Comparison of ENCODE assay signal across 3 cellular contexts in the genomic region with DNA sequence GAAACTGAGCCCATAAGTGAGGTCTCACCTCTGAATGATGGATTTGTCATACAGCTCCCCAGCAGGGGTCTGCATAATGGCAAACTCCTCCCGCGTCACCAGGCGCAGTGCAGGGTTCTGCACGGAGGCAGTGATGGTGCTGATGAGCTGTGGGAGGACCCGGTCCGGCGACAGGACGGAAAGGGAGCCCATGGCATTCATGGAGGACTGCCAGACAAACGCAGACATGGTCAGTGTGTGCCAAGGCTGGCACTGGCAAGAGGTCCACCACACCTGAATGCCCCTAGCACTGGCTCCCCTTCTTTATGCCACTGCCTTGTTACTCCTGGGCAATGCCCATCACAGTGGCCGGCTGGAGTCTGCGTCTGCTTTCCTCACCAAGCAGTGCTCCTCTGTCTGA.
TF ChIP-seq lines count a peak whose summit lies in the region.

No MANE protein-coding gene starts in this region.

TF ChIP-seq in GM12891, 5 proteins besides CTCF, POLR2A, EP300 and RAD21:
- TF ChIP-seq POU2F2 (IDR thresholded peaks at IDR 0.05; ENCODE audit: low read depth, low read length) (no peak), POLR2AphosphoS5 (IDR thresholded peaks at IDR 0.05; ENCODE audit: low read depth, low read length) (peak; percentile 36; the same call in 1 of the 2 replicates), PAX5 (IDR thresholded peaks at IDR 0.05; ENCODE audit: insufficient read depth, low read length, severe bottlenecking) (no peak)

TF ChIP-seq in IMR-90, 13 proteins besides CTCF, POLR2A, EP300 and RAD21:
- TF ChIP-seq MXI1 (IDR thresholded peaks at IDR 0.05; ENCODE audit: borderline replicate concordance, low read depth, low read length) (no peak), NFE2L2 (IDR thresholded peaks at IDR 0.05; ENCODE audit: low read depth, low read length) (no peak), RCOR1 (IDR thresholded peaks at IDR 0.05; ENCODE audit: insufficient replicate concordance, low read length) (no peak), CEBPB (IDR thresholded peaks at IDR 0.05; ENCODE audit: low read depth, low read length) (no peak)
- TF ChIP-seq, protein P1, sequence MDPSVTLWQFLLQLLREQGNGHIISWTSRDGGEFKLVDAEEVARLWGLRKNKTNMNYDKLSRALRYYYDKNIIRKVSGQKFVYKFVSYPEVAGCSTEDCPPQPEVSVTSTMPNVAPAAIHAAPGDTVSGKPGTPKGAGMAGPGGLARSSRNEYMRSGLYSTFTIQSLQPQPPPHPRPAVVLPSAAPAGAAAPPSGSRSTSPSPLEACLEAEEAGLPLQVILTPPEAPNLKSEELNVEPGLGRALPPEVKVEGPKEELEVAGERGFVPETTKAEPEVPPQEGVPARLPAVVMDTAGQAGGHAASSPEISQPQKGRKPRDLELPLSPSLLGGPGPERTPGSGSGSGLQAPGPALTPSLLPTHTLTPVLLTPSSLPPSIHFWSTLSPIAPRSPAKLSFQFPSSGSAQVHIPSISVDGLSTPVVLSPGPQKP (IDR thresholded peaks at IDR 0.05; ENCODE audit: borderline replicate concordance, low read depth, low read length) = no peak

TF ChIP-seq in K562, 482 proteins besides CTCF, POLR2A, EP300 and RAD21:
- TF ChIP-seq HNRNPLL (IDR thresholded peaks at IDR 0.05; ENCODE audit: low read depth, low read length, poor library complexity, severe bottlenecking) (no peak), JUN (IDR thresholded peaks at IDR 0.05; ENCODE audit: borderline replicate concordance, low read depth, low read length) (no peak), JUN (CRISPR knock-in tag; IDR thresholded peaks at IDR 0.05; ENCODE audit: borderline replicate concordance) (no peak), POLR2AphosphoS5 (IDR thresholded peaks at IDR 0.05; ENCODE audit: control insufficient read depth, insufficient read depth, low read depth, low read length) (peak; percentile 1; the same call in 1 of the 2 replicates), DACH1 (IDR thresholded peaks at IDR 0.05; ENCODE audit: partially characterized antibody) (no peak), SUPT5H (IDR thresholded peaks at IDR 0.05) (0 out of 2 replicates have a peak, but pooled peaks have one; percentile 50), POLR2G (IDR thresholded peaks at IDR 0.05; ENCODE audit: low read depth, low read length) (peak; percentile 53; the same call in 1 of the 2 replicates), PHF8 (IDR thresholded peaks at IDR 0.05; ENCODE audit: borderline replicate concordance, low read length) (no peak)
TF ChIP-seq in K562: peak in this region for 3.
